ENCODE assay signal across 1 cellular context in the genomic region with DNA sequence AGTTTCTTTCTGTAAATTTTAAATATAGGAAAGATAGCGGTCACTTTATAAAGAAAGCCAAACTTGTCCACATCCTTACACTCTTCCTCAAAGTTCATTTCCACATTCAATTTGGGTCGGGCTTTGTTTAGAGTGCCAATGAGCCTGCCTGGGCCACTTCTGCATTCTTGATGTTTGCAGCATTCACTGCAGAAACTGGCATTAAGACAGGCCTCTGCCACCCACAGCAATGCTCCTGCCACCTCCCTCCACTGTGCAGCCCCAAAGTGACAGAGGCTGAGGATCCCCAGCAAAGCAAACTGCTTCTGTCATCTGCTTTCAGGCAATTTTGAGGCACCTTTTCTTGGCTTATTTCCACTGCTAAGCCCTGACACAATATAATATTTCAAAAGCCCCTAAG.
A peak's percentile ranks its signal among the peaks of the same experiment; 100 is the strongest.
TF ChIP-seq lines count a peak whose summit lies in the region.

No MANE protein-coding gene starts in this region.

TF ChIP-seq in GM12878, 131 proteins besides CTCF, POLR2A, EP300 and RAD21 (continued from another document and continues in another):
- TF ChIP-seq, protein P1, sequence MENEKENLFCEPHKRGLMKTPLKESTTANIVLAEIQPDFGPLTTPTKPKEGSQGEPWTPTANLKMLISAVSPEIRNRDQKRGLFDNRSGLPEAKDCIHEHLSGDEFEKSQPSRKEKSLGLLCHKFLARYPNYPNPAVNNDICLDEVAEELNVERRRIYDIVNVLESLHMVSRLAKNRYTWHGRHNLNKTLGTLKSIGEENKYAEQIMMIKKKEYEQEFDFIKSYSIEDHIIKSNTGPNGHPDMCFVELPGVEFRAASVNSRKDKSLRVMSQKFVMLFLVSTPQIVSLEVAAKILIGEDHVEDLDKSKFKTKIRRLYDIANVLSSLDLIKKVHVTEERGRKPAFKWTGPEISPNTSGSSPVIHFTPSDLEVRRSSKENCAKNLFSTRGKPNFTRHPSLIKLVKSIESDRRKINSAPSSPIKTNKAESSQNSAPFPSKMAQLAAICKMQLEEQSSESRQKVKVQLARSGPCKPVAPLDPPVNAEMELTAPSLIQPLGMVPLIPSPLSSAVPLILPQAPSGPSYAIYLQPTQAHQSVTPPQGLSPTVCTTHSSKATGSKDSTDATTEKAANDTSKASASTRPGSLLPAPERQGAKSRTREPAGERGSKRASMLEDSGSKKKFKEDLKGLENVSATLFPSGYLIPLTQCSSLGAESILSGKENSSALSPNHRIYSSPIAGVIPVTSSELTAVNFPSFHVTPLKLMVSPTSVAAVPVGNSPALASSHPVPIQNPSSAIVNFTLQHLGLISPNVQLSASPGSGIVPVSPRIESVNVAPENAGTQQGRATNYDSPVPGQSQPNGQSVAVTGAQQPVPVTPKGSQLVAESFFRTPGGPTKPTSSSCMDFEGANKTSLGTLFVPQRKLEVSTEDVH (IDR thresholded peaks at IDR 0.05; ENCODE audit: low read depth, partially characterized antibody) = no peak
- no peak for TF ChIP-seq STAT3 (IDR thresholded peaks at IDR 0.05; ENCODE audit: low read depth, low read length)
- TF ChIP-seq ASH2L (IDR thresholded peaks at IDR 0.05; ENCODE audit: borderline replicate concordance, low read depth) = no peak
- TF ChIP-seq, protein P2, sequence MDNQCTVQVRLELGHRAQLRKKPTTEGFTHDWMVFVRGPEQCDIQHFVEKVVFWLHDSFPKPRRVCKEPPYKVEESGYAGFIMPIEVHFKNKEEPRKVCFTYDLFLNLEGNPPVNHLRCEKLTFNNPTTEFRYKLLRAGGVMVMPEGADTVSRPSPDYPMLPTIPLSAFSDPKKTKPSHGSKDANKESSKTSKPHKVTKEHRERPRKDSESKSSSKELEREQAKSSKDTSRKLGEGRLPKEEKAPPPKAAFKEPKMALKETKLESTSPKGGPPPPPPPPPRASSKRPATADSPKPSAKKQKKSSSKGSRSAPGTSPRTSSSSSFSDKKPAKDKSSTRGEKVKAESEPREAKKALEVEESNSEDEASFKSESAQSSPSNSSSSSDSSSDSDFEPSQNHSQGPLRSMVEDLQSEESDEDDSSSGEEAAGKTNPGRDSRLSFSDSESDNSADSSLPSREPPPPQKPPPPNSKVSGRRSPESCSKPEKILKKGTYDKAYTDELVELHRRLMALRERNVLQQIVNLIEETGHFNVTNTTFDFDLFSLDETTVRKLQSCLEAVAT (IDR thresholded peaks at IDR 0.05) = no peak
- no peak for TF ChIP-seq KLF5 (IDR thresholded peaks at IDR 0.05; ENCODE audit: partially characterized antibody)
- no peak for TF ChIP-seq ATF7 (IDR thresholded peaks at IDR 0.05; ENCODE audit: low read depth)
- no peak for TF ChIP-seq TBL1XR1 (IDR thresholded peaks at IDR 0.05; ENCODE audit: low read depth, low read length)
- TF ChIP-seq MXI1 (IDR thresholded peaks at IDR 0.05; ENCODE audit: low read depth, low read length) = no peak
- TF ChIP-seq TARDBP (IDR thresholded peaks at IDR 0.05; ENCODE audit: borderline replicate concordance) = no peak
- 0 out of 2 replicates have a peak, but pooled peaks have one; percentile 39 for TF ChIP-seq BACH1 (IDR thresholded peaks at IDR 0.05; ENCODE audit: borderline replicate concordance)
- no peak for TF ChIP-seq SP1 (IDR thresholded peaks at IDR 0.05; ENCODE audit: low read depth, low read length)
- no peak for TF ChIP-seq LARP7 (IDR thresholded peaks at IDR 0.05)
- TF ChIP-seq, protein P3, sequence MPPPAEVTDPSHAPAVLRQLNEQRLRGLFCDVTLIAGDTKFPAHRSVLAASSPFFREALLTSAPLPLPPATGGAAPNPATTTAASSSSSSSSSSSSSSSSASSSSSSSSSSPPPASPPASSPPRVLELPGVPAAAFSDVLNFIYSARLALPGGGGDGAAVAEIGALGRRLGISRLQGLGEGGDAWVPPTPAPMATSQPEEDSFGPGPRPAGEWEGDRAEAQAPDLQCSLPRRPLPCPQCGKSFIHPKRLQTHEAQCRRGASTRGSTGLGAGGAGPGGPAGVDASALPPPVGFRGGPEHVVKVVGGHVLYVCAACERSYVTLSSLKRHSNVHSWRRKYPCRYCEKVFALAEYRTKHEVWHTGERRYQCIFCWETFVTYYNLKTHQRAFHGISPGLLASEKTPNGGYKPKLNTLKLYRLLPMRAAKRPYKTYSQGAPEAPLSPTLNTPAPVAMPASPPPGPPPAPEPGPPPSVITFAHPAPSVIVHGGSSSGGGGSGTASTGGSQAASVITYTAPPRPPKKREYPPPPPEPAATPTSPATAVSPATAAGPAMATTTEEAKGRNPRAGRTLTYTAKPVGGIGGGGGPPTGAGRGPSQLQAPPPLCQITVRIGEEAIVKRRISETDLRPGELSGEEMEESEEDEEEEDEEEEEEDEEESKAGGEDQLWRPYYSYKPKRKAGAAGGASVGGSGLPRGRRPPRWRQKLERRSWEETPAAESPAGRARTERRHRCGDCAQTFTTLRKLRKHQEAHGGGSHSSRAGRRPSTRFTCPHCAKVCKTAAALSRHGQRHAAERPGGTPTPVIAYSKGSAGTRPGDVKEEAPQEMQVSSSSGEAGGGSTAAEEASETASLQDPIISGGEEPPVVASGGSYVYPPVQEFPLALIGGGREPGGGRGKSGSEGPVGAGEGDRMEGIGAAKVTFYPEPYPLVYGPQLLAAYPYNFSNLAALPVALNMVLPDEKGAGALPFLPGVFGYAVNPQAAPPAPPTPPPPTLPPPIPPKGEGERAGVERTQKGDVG (CRISPR knock-in tag; IDR thresholded peaks at IDR 0.05) = no peak
- TF ChIP-seq ZNF384 (IDR thresholded peaks at IDR 0.05; ENCODE audit: borderline replicate concordance, low read depth, low read length) = no peak
- TF ChIP-seq EGR1 (IDR thresholded peaks at IDR 0.05; ENCODE audit: borderline replicate concordance in 1 of 2, low read depth in 2 of 2, low read length in 2 of 2) = no peak
- no peak for TF ChIP-seq TCF7 (IDR thresholded peaks at IDR 0.05; ENCODE audit: borderline replicate concordance)
- TF ChIP-seq, protein P4, sequence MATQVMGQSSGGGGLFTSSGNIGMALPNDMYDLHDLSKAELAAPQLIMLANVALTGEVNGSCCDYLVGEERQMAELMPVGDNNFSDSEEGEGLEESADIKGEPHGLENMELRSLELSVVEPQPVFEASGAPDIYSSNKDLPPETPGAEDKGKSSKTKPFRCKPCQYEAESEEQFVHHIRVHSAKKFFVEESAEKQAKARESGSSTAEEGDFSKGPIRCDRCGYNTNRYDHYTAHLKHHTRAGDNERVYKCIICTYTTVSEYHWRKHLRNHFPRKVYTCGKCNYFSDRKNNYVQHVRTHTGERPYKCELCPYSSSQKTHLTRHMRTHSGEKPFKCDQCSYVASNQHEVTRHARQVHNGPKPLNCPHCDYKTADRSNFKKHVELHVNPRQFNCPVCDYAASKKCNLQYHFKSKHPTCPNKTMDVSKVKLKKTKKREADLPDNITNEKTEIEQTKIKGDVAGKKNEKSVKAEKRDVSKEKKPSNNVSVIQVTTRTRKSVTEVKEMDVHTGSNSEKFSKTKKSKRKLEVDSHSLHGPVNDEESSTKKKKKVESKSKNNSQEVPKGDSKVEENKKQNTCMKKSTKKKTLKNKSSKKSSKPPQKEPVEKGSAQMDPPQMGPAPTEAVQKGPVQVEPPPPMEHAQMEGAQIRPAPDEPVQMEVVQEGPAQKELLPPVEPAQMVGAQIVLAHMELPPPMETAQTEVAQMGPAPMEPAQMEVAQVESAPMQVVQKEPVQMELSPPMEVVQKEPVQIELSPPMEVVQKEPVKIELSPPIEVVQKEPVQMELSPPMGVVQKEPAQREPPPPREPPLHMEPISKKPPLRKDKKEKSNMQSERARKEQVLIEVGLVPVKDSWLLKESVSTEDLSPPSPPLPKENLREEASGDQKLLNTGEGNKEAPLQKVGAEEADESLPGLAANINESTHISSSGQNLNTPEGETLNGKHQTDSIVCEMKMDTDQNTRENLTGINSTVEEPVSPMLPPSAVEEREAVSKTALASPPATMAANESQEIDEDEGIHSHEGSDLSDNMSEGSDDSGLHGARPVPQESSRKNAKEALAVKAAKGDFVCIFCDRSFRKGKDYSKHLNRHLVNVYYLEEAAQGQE (IDR thresholded peaks at IDR 0.05; ENCODE audit: low read depth, low read length) = no peak
- no peak for TF ChIP-seq RUNX3 (IDR thresholded peaks at IDR 0.05; ENCODE audit: low read length)
- no peak for TF ChIP-seq STAT1 (conservative IDR thresholded peaks at IDR 0.05)
- no peak for TF ChIP-seq RBBP5 (conservative IDR thresholded peaks at IDR 0.05)
- TF ChIP-seq, protein P5, sequence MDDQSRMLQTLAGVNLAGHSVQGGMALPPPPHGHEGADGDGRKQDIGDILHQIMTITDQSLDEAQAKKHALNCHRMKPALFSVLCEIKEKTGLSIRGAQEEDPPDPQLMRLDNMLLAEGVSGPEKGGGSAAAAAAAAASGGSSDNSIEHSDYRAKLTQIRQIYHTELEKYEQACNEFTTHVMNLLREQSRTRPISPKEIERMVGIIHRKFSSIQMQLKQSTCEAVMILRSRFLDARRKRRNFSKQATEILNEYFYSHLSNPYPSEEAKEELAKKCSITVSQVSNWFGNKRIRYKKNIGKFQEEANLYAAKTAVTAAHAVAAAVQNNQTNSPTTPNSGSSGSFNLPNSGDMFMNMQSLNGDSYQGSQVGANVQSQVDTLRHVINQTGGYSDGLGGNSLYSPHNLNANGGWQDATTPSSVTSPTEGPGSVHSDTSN (IDR thresholded peaks at IDR 0.05; ENCODE audit: insufficient replicate concordance, low read depth, low read length) = no peak
- no peak for TF ChIP-seq POU2F2 (IDR thresholded peaks at IDR 0.05; ENCODE audit: borderline replicate concordance, low read depth, low read length)
- peak; percentile 58; the same call in 1 of the 2 replicates for TF ChIP-seq DPF2 (IDR thresholded peaks at IDR 0.05)
- TF ChIP-seq FOXM1 (IDR thresholded peaks at IDR 0.05; ENCODE audit: low read depth, low read length) = no peak
- TF ChIP-seq NR2C2 (IDR thresholded peaks at IDR 0.05; ENCODE audit: borderline replicate concordance, control insufficient read depth, insufficient read length, low read depth) = no peak
- no peak for TF ChIP-seq IRF4 (IDR thresholded peaks at IDR 0.05; ENCODE audit: low read depth, low read length)
- no peak for TF ChIP-seq IKZF2 (IDR thresholded peaks at IDR 0.05)
- TF ChIP-seq KAT2A (conservative IDR thresholded peaks at IDR 0.05; ENCODE audit: control insufficient read depth, low read depth, low read length) = no peak
- TF ChIP-seq ZBED1 (IDR thresholded peaks at IDR 0.05; ENCODE audit: borderline replicate concordance) = no peak
- TF ChIP-seq BCL11A (IDR thresholded peaks at IDR 0.05; ENCODE audit: low read depth, low read length) = no peak
- no peak for TF ChIP-seq HDAC2 (IDR thresholded peaks at IDR 0.05)
- TF ChIP-seq, protein P6, sequence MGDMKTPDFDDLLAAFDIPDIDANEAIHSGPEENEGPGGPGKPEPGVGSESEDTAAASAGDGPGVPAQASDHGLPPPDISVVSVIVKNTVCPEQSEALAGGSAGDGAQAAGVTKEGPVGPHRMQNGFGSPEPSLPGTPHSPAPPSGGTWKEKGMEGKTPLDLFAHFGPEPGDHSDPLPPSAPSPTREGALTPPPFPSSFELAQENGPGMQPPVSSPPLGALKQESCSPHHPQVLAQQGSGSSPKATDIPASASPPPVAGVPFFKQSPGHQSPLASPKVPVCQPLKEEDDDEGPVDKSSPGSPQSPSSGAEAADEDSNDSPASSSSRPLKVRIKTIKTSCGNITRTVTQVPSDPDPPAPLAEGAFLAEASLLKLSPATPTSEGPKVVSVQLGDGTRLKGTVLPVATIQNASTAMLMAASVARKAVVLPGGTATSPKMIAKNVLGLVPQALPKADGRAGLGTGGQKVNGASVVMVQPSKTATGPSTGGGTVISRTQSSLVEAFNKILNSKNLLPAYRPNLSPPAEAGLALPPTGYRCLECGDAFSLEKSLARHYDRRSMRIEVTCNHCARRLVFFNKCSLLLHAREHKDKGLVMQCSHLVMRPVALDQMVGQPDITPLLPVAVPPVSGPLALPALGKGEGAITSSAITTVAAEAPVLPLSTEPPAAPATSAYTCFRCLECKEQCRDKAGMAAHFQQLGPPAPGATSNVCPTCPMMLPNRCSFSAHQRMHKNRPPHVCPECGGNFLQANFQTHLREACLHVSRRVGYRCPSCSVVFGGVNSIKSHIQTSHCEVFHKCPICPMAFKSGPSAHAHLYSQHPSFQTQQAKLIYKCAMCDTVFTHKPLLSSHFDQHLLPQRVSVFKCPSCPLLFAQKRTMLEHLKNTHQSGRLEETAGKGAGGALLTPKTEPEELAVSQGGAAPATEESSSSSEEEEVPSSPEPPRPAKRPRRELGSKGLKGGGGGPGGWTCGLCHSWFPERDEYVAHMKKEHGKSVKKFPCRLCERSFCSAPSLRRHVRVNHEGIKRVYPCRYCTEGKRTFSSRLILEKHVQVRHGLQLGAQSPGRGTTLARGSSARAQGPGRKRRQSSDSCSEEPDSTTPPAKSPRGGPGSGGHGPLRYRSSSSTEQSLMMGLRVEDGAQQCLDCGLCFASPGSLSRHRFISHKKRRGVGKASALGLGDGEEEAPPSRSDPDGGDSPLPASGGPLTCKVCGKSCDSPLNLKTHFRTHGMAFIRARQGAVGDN (IDR thresholded peaks at IDR 0.05) = peak; percentile 13
- TF ChIP-seq SPI1 (IDR thresholded peaks at IDR 0.05; ENCODE audit: borderline replicate concordance, insufficient read depth, low read depth, low read length) = peak; percentile 79; the same call in 1 of the 2 replicates
- TF ChIP-seq, protein P7, sequence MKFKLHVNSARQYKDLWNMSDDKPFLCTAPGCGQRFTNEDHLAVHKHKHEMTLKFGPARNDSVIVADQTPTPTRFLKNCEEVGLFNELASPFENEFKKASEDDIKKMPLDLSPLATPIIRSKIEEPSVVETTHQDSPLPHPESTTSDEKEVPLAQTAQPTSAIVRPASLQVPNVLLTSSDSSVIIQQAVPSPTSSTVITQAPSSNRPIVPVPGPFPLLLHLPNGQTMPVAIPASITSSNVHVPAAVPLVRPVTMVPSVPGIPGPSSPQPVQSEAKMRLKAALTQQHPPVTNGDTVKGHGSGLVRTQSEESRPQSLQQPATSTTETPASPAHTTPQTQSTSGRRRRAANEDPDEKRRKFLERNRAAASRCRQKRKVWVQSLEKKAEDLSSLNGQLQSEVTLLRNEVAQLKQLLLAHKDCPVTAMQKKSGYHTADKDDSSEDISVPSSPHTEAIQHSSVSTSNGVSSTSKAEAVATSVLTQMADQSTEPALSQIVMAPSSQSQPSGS (IDR thresholded peaks at IDR 0.05; ENCODE audit: low read length) = no peak
- TF ChIP-seq TAF1 (IDR thresholded peaks at IDR 0.05; ENCODE audit: borderline replicate concordance, low read depth, low read length) = peak; percentile 52; the same call in 1 of the 2 replicates
- TF ChIP-seq, protein P8, sequence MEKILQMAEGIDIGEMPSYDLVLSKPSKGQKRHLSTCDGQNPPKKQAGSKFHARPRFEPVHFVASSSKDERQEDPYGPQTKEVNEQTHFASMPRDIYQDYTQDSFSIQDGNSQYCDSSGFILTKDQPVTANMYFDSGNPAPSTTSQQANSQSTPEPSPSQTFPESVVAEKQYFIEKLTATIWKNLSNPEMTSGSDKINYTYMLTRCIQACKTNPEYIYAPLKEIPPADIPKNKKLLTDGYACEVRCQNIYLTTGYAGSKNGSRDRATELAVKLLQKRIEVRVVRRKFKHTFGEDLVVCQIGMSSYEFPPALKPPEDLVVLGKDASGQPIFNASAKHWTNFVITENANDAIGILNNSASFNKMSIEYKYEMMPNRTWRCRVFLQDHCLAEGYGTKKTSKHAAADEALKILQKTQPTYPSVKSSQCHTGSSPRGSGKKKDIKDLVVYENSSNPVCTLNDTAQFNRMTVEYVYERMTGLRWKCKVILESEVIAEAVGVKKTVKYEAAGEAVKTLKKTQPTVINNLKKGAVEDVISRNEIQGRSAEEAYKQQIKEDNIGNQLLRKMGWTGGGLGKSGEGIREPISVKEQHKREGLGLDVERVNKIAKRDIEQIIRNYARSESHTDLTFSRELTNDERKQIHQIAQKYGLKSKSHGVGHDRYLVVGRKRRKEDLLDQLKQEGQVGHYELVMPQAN (conservative IDR thresholded peaks at IDR 0.05) = no peak
- no peak for TF ChIP-seq ZNF217 (IDR thresholded peaks at IDR 0.05)
- no peak for TF ChIP-seq SIX5 (IDR thresholded peaks at IDR 0.05; ENCODE audit: low read depth, low read length, severe bottlenecking)
- no peak for TF ChIP-seq SREBF1 (IDR thresholded peaks at IDR 0.05; ENCODE audit: low read length)
